Comparison of ENCODE assay signal across 25 cellular contexts in the genomic region with DNA sequence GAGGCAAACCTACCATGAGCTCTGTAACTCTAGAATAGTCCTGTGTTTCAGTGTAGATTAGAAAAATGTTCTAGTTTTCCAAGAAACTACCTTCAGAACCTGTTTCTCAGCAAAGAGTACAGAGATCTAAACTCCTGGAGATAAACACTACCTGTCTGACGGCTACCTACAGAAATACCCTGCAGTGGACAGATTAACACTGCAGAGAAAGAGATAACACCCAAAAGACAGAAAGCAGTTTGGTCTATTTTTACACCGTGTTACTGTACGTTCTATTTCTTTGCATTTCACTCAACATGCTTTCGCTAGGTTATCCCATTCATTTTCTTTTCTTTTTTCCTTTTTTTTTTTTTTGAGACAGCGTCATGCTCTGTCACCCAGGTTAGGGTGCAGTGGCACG.
"Had no signal": no experiment of that assay in that cellular context is flagged by ENCODE, and none has a peak within 500 bp of the region (broad histone marks: within the 10 kb centered on the region; RNA-seq: fewer than 3 reads in every experiment).

No MANE protein-coding gene starts in this region.

- H3K4me3 Mint-ChIP-seq: activated B cell treated with CpG ODN at 0.5 μM for 24 hours; activated CD4-positive, alpha-beta T cell treated with anti-CD3 and anti-CD28 coated beads for 36 hours; brain; dendritic cell treated with granulocyte-macrophage colony-stimulating factor and Interleukin-4, amounts not matched to agents 40 ng/mL and 50 ng/mL, for 4 days; immature natural killer cell; naive B cell had no signal

- H3K27me3 ChIP-seq: foreskin keratinocyte, thyroid gland had no signal

- H3K4me3 ChIP-seq: lower lobe of right lung, psoas muscle, thyroid gland had no signal

- H3K36me3 ChIP-seq: lower lobe of right lung, thyroid gland had no signal

- H3K9me3 Mint-ChIP-seq: dendritic cell treated with granulocyte-macrophage colony-stimulating factor and Interleukin-4, amounts not matched to agents 40 ng/mL and 50 ng/mL, for 4 days; immature natural killer cell had no signal

- H3K27me3 Mint-ChIP-seq: activated B cell treated with CpG ODN at 0.5 μM for 24 hours; activated CD4-positive, alpha-beta T cell treated with anti-CD3 and anti-CD28 coated beads for 36 hours; brain; dendritic cell treated with granulocyte-macrophage colony-stimulating factor and Interleukin-4, amounts not matched to agents 40 ng/mL and 50 ng/mL, for 4 days; naive B cell; T-cell had no signal

- H3K27ac Mint-ChIP-seq: activated B cell treated with CpG ODN at 0.5 μM for 24 hours; dendritic cell treated with granulocyte-macrophage colony-stimulating factor and Interleukin-4, amounts not matched to agents 40 ng/mL and 50 ng/mL, for 4 days; immature natural killer cell; T-cell had no signal

- H3K9me3 ChIP-seq: lower lobe of right lung, psoas muscle, thyroid gland had no signal

- H3K4me1 ChIP-seq: foreskin keratinocyte, lower lobe of right lung, psoas muscle had no signal

- ATAC-seq: activated CD4-positive, alpha-beta T cell treated with anti-CD3 and anti-CD28 coated beads for 36 hours; foreskin keratinocyte; left lobe of liver; psoas muscle; right cardiac atrium; stimulated activated naive CD8-positive, alpha-beta T cell treated with anti-CD3 and anti-CD28 coated beads, Interleukin-15, Interleukin-2, amounts not matched to agents 100 U/mL and 50 U/mL, for 24 hours; T-cell had no signal

- DNase-seq: activated B cell treated with CpG ODN at 0.5 μM for 24 hours; activated CD4-positive, alpha-beta T cell treated with anti-CD3 and anti-CD28 coated beads for 36 hours; activated CD4-positive, alpha-beta T cell treated with anti-CD3 and anti-CD28 coated beads, Interleukin-2, amount 50 U/mL, for 48 hours; activated CD8-positive, alpha-beta memory T cell treated with anti-CD3 and anti-CD28 coated beads, Interleukin-2, amount 50 U/mL, for 48 hours; activated effector memory CD4-positive, alpha-beta T cell treated with anti-CD3 and anti-CD28 coated beads, Interleukin-2, amount 50 U/mL, for 16 hours; activated naive CD4-positive, alpha-beta T cell treated with anti-CD3 and anti-CD28 coated beads, Interleukin-2, amount 50 U/mL, for 16 hours; activated T-cell treated with anti-CD3 and anti-CD28 coated beads, Interleukin-2, amount 50 U/mL, for 48 hours; aorta; caudate nucleus; effector CD4-positive, alpha-beta T cell; foreskin keratinocyte; immature natural killer cell; lower lobe of right lung; mesendoderm; naive B cell; psoas muscle; right cardiac atrium; stimulated activated CD4-positive, alpha-beta T cell treated with anti-CD3 and anti-CD28 coated beads, Interleukin-12 subunit alpha, Interleukin-12 subunit beta, amount 100 ng/mL, for 4 hours; stimulated activated CD4-positive, alpha-beta T cell treated with anti-CD3 and anti-CD28 coated beads, Interleukin-4, amount 100 ng/mL, for 4 hours; stimulated activated naive CD8-positive, alpha-beta T cell treated with anti-CD3 and anti-CD28 coated beads, Interleukin-15, Interleukin-2, amounts not matched to agents 100 U/mL and 50 U/mL, for 24 hours; T-cell had no signal

- H3K27ac ChIP-seq: foreskin keratinocyte, lower lobe of right lung, psoas muscle, thyroid gland had no signal
